In the genomic region with DNA sequence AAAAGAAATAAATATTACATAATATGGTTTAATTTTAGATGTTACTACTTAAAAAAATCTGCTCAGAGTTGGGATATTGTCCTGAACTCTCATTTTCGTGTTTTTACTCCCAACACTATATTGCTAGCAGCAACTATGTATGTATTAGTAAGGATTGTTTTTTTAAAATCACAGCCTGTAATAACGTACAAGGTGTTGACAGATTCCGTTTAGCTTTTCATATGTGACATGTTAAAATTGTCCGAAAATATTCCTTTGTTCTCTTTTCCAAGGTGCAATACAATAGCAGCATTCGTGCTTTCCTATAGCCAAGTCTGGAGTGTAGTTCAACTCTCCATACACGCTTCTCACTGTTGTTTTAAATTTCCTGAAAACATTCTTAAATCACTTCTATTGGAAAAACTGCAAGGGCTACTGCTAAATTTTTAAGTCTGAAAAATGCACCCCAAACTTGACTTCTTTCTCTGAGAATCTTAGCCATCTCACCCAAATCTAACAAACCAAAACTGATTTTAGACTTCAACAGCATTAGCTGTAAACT, we compare ENCODE assay signal across 10 cellular contexts. TPM values are rescaled to one million over a fixed set of nuclear protein-coding genes. Genes with fewer than 3 reads are reported as not detected.
A peak's percentile ranks its signal among the peaks of the same experiment; 100 is the strongest.
DNase-seq lines count a peak whose midpoint lies in the region; ATAC-seq and TF ChIP-seq lines count a peak whose summit lies in the region.
"Had no signal": no experiment of that assay in that cellular context is flagged by ENCODE, and none has a peak within 500 bp of the region (broad histone marks: within the 10 kb centered on the region; RNA-seq: fewer than 3 reads in every experiment).

No MANE protein-coding gene starts in this region.

- ATAC-seq in left cardiac atrium (no peak), GM18498 (IDR thresholded peaks at IDR 0.05; ENCODE audit: unreplicated experiment) (no peak)

- TF ChIP-seq EP300 in transverse colon (IDR thresholded peaks at IDR 0.05; ENCODE audit: low read depth), result no peak

- H3K9ac ChIP-seq in SU-DHL-6 (ENCODE audit: low read length), result peak overlapping the region; percentile 64

- peak overlapping the region; percentile 4 for H2AFZ ChIP-seq in SU-DHL-6 (ENCODE audit: low read depth, low read length, severe bottlenecking)

- in situ Hi-C loops in transverse colon (cut with MboI; ENCODE audit: low pct_ligation_motif_present in 1 of 4, low pct_unique_long_range_greater_than_20kb in 1 of 4, low sequenced_read_pairs in 3 of 4), result loop anchor here in 3 of 4 donors (10.0 to 25.0 kb wide), 3 partner anchors 177 to 1784 kb away; a partner anchor contains a TSS

- H3K4me1 ChIP-seq in cardiac muscle cell (ENCODE audit: low read depth), result peaks cover 23% of the 10 kb centered on the region
- H3K4me1 ChIP-seq in transverse colon, result peaks cover 0 to 40% (median 31%) of the 10 kb centered on the region in 4 donors

- no peaks in the 10 kb centered on the region for H3K79me2 ChIP-seq in SU-DHL-6 (ENCODE audit: insufficient read depth, low read length)

- peaks cover 76% of the 10 kb centered on the region for H3F3A ChIP-seq in SU-DHL-6 (ENCODE audit: insufficient read depth)

- H3K4me1 Mint-ChIP-seq in glutamatergic neuron (ENCODE audit: low read depth, unreplicated experiment), result peaks cover 18% of the 10 kb centered on the region
- H3K4me1 Mint-ChIP-seq in CD14-positive monocyte, result peaks cover 42% of the 10 kb centered on the region

- no peaks in the 10 kb centered on the region for H4K20me1 ChIP-seq in SU-DHL-6 (ENCODE audit: low read depth, low read length)

- peak overlapping the region; percentile 65 for H3K4me2 ChIP-seq in SU-DHL-6 (ENCODE audit: low read depth, low read length, poor library complexity, severe bottlenecking)

- no peaks in the 10 kb centered on the region for H3K27me3 ChIP-seq in cardiac muscle cell
- H3K27me3 ChIP-seq in SU-DHL-6 (ENCODE audit: low read length), result no peaks in the 10 kb centered on the region
- no peaks in the 10 kb centered on the region for H3K27me3 ChIP-seq in transverse colon

- peaks cover 9% of the 10 kb centered on the region for H3K27me3 Mint-ChIP-seq in glutamatergic neuron (ENCODE audit: unreplicated experiment)
- H3K27me3 Mint-ChIP-seq in CD14-positive monocyte (ENCODE audit: low read depth in 3 of 3), result peaks cover 0 to 4% (median 0%) of the 10 kb centered on the region in 3 donors

- H3K27ac Mint-ChIP-seq in glutamatergic neuron (ENCODE audit: unreplicated experiment) (peak overlapping the region; percentile 60), CD14-positive monocyte (peak overlapping the region in 1 of 7 donors; percentile 20)

- H3K9me3 Mint-ChIP-seq in glutamatergic neuron (ENCODE audit: unreplicated experiment) (peaks cover 9% of the 10 kb centered on the region), CD14-positive monocyte (peaks cover 0 to 2% (median 0%) of the 10 kb centered on the region in 7 donors)

- H3K36me3 Mint-ChIP-seq in glutamatergic neuron (ENCODE audit: unreplicated experiment) (no peaks in the 10 kb centered on the region), CD14-positive monocyte (no peaks in the 10 kb centered on the region)

- TF ChIP-seq CTCF in cardiac muscle cell (IDR thresholded peaks at IDR 0.05; ENCODE audit: low read depth, low read length) (no peak), SU-DHL-6 (IDR thresholded peaks at IDR 0.05; ENCODE audit: insufficient read depth, low read length, poor library complexity, severe bottlenecking) (no peak), glutamatergic neuron (IDR thresholded peaks at IDR 0.05; ENCODE audit: partially characterized antibody, unreplicated experiment) (no peak), transverse colon (IDR thresholded peaks at IDR 0.05) (no peak), CD14-positive monocyte (IDR thresholded peaks at IDR 0.05) (no peak)

- H3K36me3 ChIP-seq in cardiac muscle cell (no peaks in the 10 kb centered on the region), SU-DHL-6 (ENCODE audit: low read length) (no peaks in the 10 kb centered on the region), transverse colon (no peaks in the 10 kb centered on the region)

- intact Hi-C loops in left cardiac atrium (cut with DNase I), result no loop called here
- intact Hi-C loops in transverse colon (cut with DNase I; ENCODE audit: low total_unique reads), result no loop called here
- intact Hi-C loops in CD14-positive monocyte (cut with micrococcal nuclease), result loop anchor here in 1 of 2 donors (10.0 kb wide), 2 partner anchors 63 to 1107 kb away; a partner anchor contains a TSS

- H3K9me3 ChIP-seq in cardiac muscle cell (ENCODE audit: low read depth), result no peaks in the 10 kb centered on the region
- H3K9me3 ChIP-seq in SU-DHL-6 (ENCODE audit: insufficient read depth, low read length), result no peaks in the 10 kb centered on the region
- no peaks in the 10 kb centered on the region for H3K9me3 ChIP-seq in transverse colon

- no peak overlapping the region for H3K4me3 ChIP-seq in cardiac muscle cell
- peak overlapping the region; percentile 49 for H3K4me3 ChIP-seq in SU-DHL-6 (ENCODE audit: insufficient read depth, low read length, poor library complexity, severe bottlenecking)
- H3K4me3 ChIP-seq in transverse colon, result no peak overlapping the region

- 92% methylated on average over 6 of the region's 6 CpGs for WGBS in transverse colon (ENCODE audit: low coverage in 1 of 2), 2 donors

- DNase-seq in cardiac muscle cell (ENCODE audit: low read depth in 1 of 2, low spot score in 1 of 2) (no peak), left cardiac atrium (no peak), glutamatergic neuron (no peak), transverse colon (no peak), CD14-positive monocyte (ENCODE audit: low spot score) (no peak), NOMO-1 (lab: John Stamatoyannopoulos, UW; ENCODE audit: unreplicated experiment in 2 of 2) (no peak)
- DNase-seq: NCI-H748 treated with DMSO at 0.1 percent for 48 hours, retina had no signal

- peak overlapping the region; percentile 86 for H3K27ac ChIP-seq in cardiac muscle cell
- H3K27ac ChIP-seq in SU-DHL-6 (ENCODE audit: low read depth, low read length), result peak overlapping the region; percentile 92
- peak overlapping the region in 3 of 4 donors; percentile 90 to 97 (median 96) for H3K27ac ChIP-seq in transverse colon

- TF ChIP-seq POLR2A in transverse colon (IDR thresholded peaks at IDR 0.05), result no peak

- peak overlapping the region; percentile 53 for H3K4me3 Mint-ChIP-seq in glutamatergic neuron (ENCODE audit: unreplicated experiment)
- no peak overlapping the region for H3K4me3 Mint-ChIP-seq in CD14-positive monocyte

- H3K9me2 ChIP-seq in SU-DHL-6 (replicated peaks; ENCODE audit: insufficient read depth, low read length), result no peaks in the 10 kb centered on the region

RNA-seq across cellular contexts. Expression of a gene that starts 58.9 kb away (rescaled TPM):
- total RNA-seq in cardiac muscle cell (0.66 and 0.99 TPM in 2 replicates), left cardiac atrium (1 to 10 TPM; 6.0 to 8.8 TPM), glutamatergic neuron (ENCODE audit: unreplicated experiment) (not detected), transverse colon (1 to 10 TPM; 1.6 to 7.8 (median 5.0) TPM)
- polyA plus RNA-seq in cardiac muscle cell (0.28 and 1.3 TPM in 2 replicates), CD14-positive monocyte (10 to 100 TPM; 14.1 to 16.1 TPM)
